Comparison of ENCODE assay signal across 2 cellular contexts in genomic region chr14:92004062-92004461, GRCh38.
TF ChIP-seq lines count a peak whose summit lies in the region.

No MANE protein-coding gene starts in this region.

TF ChIP-seq in SK-N-SH, 30 proteins besides CTCF, POLR2A, EP300 and RAD21 (continued from another document):
- no peak for TF ChIP-seq CHD2 (IDR thresholded peaks at IDR 0.05; ENCODE audit: low read length, partially characterized antibody)

TF ChIP-seq in SK-N-SH treated with all-trans-retinoic acid at 6 μM for 48 hours, 23 proteins besides CTCF, POLR2A, EP300 and RAD21 (continued from another document):
- TF ChIP-seq TSHZ2 (CRISPR knock-in tag; IDR thresholded peaks at IDR 0.05) = no peak
- TF ChIP-seq ZC3H10 (CRISPR knock-in tag; IDR thresholded peaks at IDR 0.05) = no peak
TF ChIP-seq in SK-N-SH treated with all-trans-retinoic acid at 6 μM for 48 hours: peak in this region for 0.
